In the genomic region with DNA sequence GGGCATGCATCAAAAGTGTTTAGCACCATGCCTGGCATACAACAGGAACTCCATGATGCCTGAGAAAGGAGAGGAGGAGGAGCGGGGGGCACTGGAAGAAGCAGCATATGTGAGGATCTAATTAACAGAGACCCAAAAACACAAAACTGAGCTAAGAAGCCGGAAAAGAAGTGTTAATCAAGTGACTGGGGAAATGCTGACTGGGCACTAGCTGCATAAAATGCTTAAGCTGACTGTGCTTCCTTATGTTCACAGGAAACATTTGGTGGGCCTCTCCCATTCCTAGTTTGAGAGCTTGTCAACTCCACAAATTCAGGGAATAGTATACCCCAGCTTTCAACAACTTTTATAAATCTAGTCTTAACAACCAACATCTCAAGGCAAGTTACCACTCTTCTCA, we compare ENCODE assay signal across 23 cellular contexts. TPM values are rescaled to one million over a fixed set of nuclear protein-coding genes. Genes with fewer than 3 reads are reported as not detected.
DNase-seq lines count a peak whose midpoint lies in the region; ATAC-seq, FAIRE-seq and TF ChIP-seq lines count a peak whose summit lies in the region.
"Had no signal": no experiment of that assay in that cellular context is flagged by ENCODE, and none has a peak within 500 bp of the region (broad histone marks: within the 10 kb centered on the region; RNA-seq: fewer than 3 reads in every experiment).

No MANE protein-coding gene starts in this region.

- no peaks in the 10 kb centered on the region for H3K36me3 Mint-ChIP-seq in nephron (ENCODE audit: low read depth)
- H3K36me3 Mint-ChIP-seq: CD4-positive, CD25-positive, alpha-beta regulatory T cell had no signal

- no peak for TF ChIP-seq CTCF in A549 (IDR thresholded peaks at IDR 0.05)
- TF ChIP-seq CTCF in Peyer's patch (IDR thresholded peaks at IDR 0.05), result no peak
- no peak for TF ChIP-seq CTCF in nephron (IDR thresholded peaks at IDR 0.05; ENCODE audit: unreplicated experiment in 3 of 3)

- no peak overlapping the region for H3K4me2 ChIP-seq in A549

- no peak for TF ChIP-seq POLR2A in A549 (IDR thresholded peaks at IDR 0.05; ENCODE audit: low read length)
- TF ChIP-seq POLR2A in Peyer's patch (IDR thresholded peaks at IDR 0.05), result no peak

- H3K27me3 ChIP-seq in Peyer's patch, result no peaks in the 10 kb centered on the region
- H3K27me3 ChIP-seq: BE2C had no signal

- CTCF ChIA-PET in A549 (lab: Yijun Ruan, JAX), result interaction anchor here (2.1 to 2.5 kb wide), 2 partner anchors 863 to 1260 kb away, joined by 8 to 10 read pairs; no protein-coding TSS in a partner anchor

- no peaks in the 10 kb centered on the region for H3K9me3 Mint-ChIP-seq in nephron
- H3K9me3 Mint-ChIP-seq: CD4-positive, CD25-positive, alpha-beta regulatory T cell; HFFc6 had no signal

- no peak overlapping the region for H3K27ac ChIP-seq in A549
- H3K27ac ChIP-seq in Peyer's patch, result peak overlapping the region in 3 of 4 donors; percentile 54 to 89 (median 88)

- peaks cover 3% of the 10 kb centered on the region for H3K4me1 Mint-ChIP-seq in nephron

- no peaks in the 10 kb centered on the region for H3K36me3 ChIP-seq in Peyer's patch
- H3K36me3 ChIP-seq: BE2C had no signal

- WGBS in A549 (ENCODE audit: missing lambda C conversion rate), result 90% methylated on average over 2 of the region's 2 CpGs

- no peaks in the 10 kb centered on the region for H3K27me3 Mint-ChIP-seq in nephron (ENCODE audit: low read depth)
- H3K27me3 Mint-ChIP-seq: CD4-positive, CD25-positive, alpha-beta regulatory T cell had no signal

- no peak overlapping the region for H3K4me3 Mint-ChIP-seq in nephron
- H3K4me3 Mint-ChIP-seq: CD4-positive, CD25-positive, alpha-beta regulatory T cell; HFFc6 had no signal

- POLR2A ChIA-PET in A549 (lab: Yijun Ruan, JAX), result no interaction called here

- TF ChIP-seq EP300 in A549 (IDR thresholded peaks at IDR 0.05), result no peak

- TF ChIP-seq RAD21 in A549 (conservative IDR thresholded peaks at IDR 0.05 in 1 of 2, IDR thresholded peaks at IDR 0.05 in 1 of 2), result no peak

- ATAC-seq in A549 (no peak), HG02642 (IDR thresholded peaks at IDR 0.05; ENCODE audit: poor library complexity, unreplicated experiment) (no peak), GM19467 (IDR thresholded peaks at IDR 0.05; ENCODE audit: unreplicated experiment) (no peak)
- ATAC-seq: Panc1 had no signal

- FAIRE-seq in A549 (lab: Jason Lieb, UNC), result no peak
- FAIRE-seq: GM19239 had no signal

- H3K9me3 ChIP-seq in A549, result no peaks in the 10 kb centered on the region
- H3K9me3 ChIP-seq in Peyer's patch, result no peaks in the 10 kb centered on the region
- H3K9me3 ChIP-seq: BE2C had no signal

- H3K4me3 ChIP-seq in A549 (no peak overlapping the region), Peyer's patch (no peak overlapping the region)

- DNase-seq in A549 (ENCODE audit: low read depth in 1 of 2, low spot score in 1 of 2) (no peak), Peyer's patch (no peak), dermis blood vessel endothelial cell (peak; percentile 4), SHP77 (lab: John Stamatoyannopoulos, UW) (no peak), mucosa of gallbladder (ENCODE audit: low spot score) (no peak)
- DNase-seq: 8988T; BE2C; CD4-positive, CD25-positive, alpha-beta regulatory T cell; COR-L47; DMS153; GDM1; HFFc6; Karpas-422; NCI-H1436 treated with DMSO at 0.1 percent for 48 hours; NCI-H2081; NCI-H2171 treated with DMSO at 0.1 percent for 48 hours; NCI-H446; NCI-H69 had no signal

- H3K27ac Mint-ChIP-seq in nephron, result peak overlapping the region; percentile 49 to 94 (median 81)
- H3K27ac Mint-ChIP-seq: HFFc6 had no signal

- H3K4me1 ChIP-seq in A549 (peaks cover 19% of the 10 kb centered on the region), Peyer's patch (peaks cover 0 to 26% (median 5%) of the 10 kb centered on the region in 4 donors)
- H3K4me1 ChIP-seq: BE2C had no signal

TF ChIP-seq in A549, 52 proteins besides CTCF, POLR2A, EP300 and RAD21:
- TF ChIP-seq MAFK (IDR thresholded peaks at IDR 0.05; ENCODE audit: partially characterized antibody) (peak; percentile 87), HOXB5 (CRISPR knock-in tag; IDR thresholded peaks at IDR 0.05) (no peak)

RNA-seq across cellular contexts. Expression of a gene that starts 26.6 kb away (rescaled TPM):
- polyA plus RNA-seq in A549 (2011; rRNA removed) (27.2 and 34.8 TPM in 2 replicates), A549 (2017; fragmentation: RNase III; extraction: RNeasy Plus Mini Kit Qiagen cat#74134 plus additional on column Dnase treatment) (15.9 to 18.5 TPM (median 17.4 TPM) in 3 replicates)
- 17.4 and 18.5 TPM in 2 replicates for polyA plus RNA-seq in A549 (2012; cell fraction: cytosol; rRNA removed)
- polyA plus RNA-seq in A549 (2012; cell fraction: nucleus; rRNA removed), result 7.4 and 10.5 TPM in 2 replicates
- polyA minus RNA-seq in A549 (2011; rRNA and poly(A)+ RNA removed), result 18.6 and 21.7 TPM in 2 replicates
- total RNA-seq in Peyer's patch (10 to 100 TPM; 10.5 to 13.2 (median 11.2) TPM), dermis blood vessel endothelial cell (6.8 and 19.7 TPM in 2 replicates), mucosa of gallbladder (117 TPM)

Comparison
In these comparisons a context has a peak if more than half of its experiments do, and no peak if none do; other contexts are left out.
1. H3K27ac ChIP-seq: peak in Peyer's patch (3 of 4); none in A549 (0 of 2).